ENCODE assay signal across 8 cellular contexts in genomic region chr17:35021520-35022380, GRCh38. TPM values are rescaled to one million over a fixed set of nuclear protein-coding genes. Genes with fewer than 3 reads are reported as not detected.
A peak's percentile ranks its signal among the peaks of the same experiment; 100 is the strongest.
DNase-seq lines count a peak whose midpoint lies in the region; ATAC-seq and TF ChIP-seq lines count a peak whose summit lies in the region.
"Had no signal": no experiment of that assay in that cellular context is flagged by ENCODE, and none has a peak within 500 bp of the region (broad histone marks: within the 10 kb centered on the region; RNA-seq: fewer than 3 reads in every experiment).

No MANE protein-coding gene starts in this region.

- TF ChIP-seq EP300 in stomach (IDR thresholded peaks at IDR 0.05): no peak

- no peak overlapping the region for H2AFZ ChIP-seq in Loucy (ENCODE audit: low read length)

- peak overlapping the region; percentile 60 for H3K9ac ChIP-seq in Loucy (ENCODE audit: low read depth, low read length, poor library complexity, severe bottlenecking)

- no peaks in the 10 kb centered on the region for H3K9me3 Mint-ChIP-seq in activated T-helper 17 cell treated with anti-CD3 and anti-CD28 coated beads, Interleukin-2, amount 50 U/mL, for 72 hours
- H3K9me3 Mint-ChIP-seq in immature natural killer cell: no peaks in the 10 kb centered on the region

- intact Hi-C loops in stomach (cut with DNase I; ENCODE audit: low total_unique reads): no loop called here

- H3K4me3 Mint-ChIP-seq in activated T-helper 17 cell treated with anti-CD3 and anti-CD28 coated beads, Interleukin-2, amount 50 U/mL, for 72 hours: peak overlapping the region; percentile 94
- H3K4me3 Mint-ChIP-seq in immature natural killer cell: peak overlapping the region in 3 of 5 donors; percentile 50 to 77 (median 53)

- WGBS in stomach, 5 donors: 78 to 91% (median 82%) methylated on average over 11 of the region's 11 CpGs

- H3K27me3 ChIP-seq in Loucy (ENCODE audit: insufficient read depth, low read length, poor library complexity, severe bottlenecking) (no peaks in the 10 kb centered on the region), stomach (no peaks in the 10 kb centered on the region)

- peaks cover 34% of the 10 kb centered on the region for H3K4me1 Mint-ChIP-seq in activated T-helper 17 cell treated with anti-CD3 and anti-CD28 coated beads, Interleukin-2, amount 50 U/mL, for 72 hours
- H3K4me1 Mint-ChIP-seq in immature natural killer cell: peaks cover 47 to 53% of the 10 kb centered on the region in 2 donors

- no peak for DNase-seq in immature natural killer cell
- DNase-seq in stomach: no peak
- no peak for DNase-seq in islet precursor cell
- DNase-seq in NCI-H774 (lab: John Stamatoyannopoulos, UW): no peak
- DNase-seq: NCI-H526 had no signal

- H3K4me3 ChIP-seq in Loucy (ENCODE audit: low read length, poor library complexity, severe bottlenecking): peak overlapping the region; percentile 65
- no peak overlapping the region for H3K4me3 ChIP-seq in stomach

- TF ChIP-seq CTCF in Loucy (conservative IDR thresholded peaks at IDR 0.05; ENCODE audit: low read length): no peak
- TF ChIP-seq CTCF in stomach (IDR thresholded peaks at IDR 0.05): no peak

- H3K36me3 ChIP-seq in Loucy (ENCODE audit: insufficient read depth, low read length) (peaks cover 6% of the 10 kb centered on the region; the same call in 1 of the 2 replicates), stomach (peaks cover 6 to 71% (median 60%) of the 10 kb centered on the region in 4 donors)

- peak overlapping the region; percentile 83 for H3K4me2 ChIP-seq in Loucy (ENCODE audit: low read depth, low read length, poor library complexity, severe bottlenecking)

- H3K27ac Mint-ChIP-seq in activated T-helper 17 cell treated with anti-CD3 and anti-CD28 coated beads, Interleukin-2, amount 50 U/mL, for 72 hours: peak overlapping the region; percentile 98
- peak overlapping the region; percentile 96 to 99 (median 99) for H3K27ac Mint-ChIP-seq in immature natural killer cell

- H3K27ac ChIP-seq in stomach: peak overlapping the region; percentile 14 to 82 (median 77)

- H3K4me1 ChIP-seq in Loucy (ENCODE audit: insufficient read depth, low read length, poor library complexity, severe bottlenecking) (peaks cover 14% of the 10 kb centered on the region), stomach (peaks cover 6 to 29% (median 18%) of the 10 kb centered on the region in 4 donors)

- no peaks in the 10 kb centered on the region for H3K27me3 Mint-ChIP-seq in activated T-helper 17 cell treated with anti-CD3 and anti-CD28 coated beads, Interleukin-2, amount 50 U/mL, for 72 hours
- H3K27me3 Mint-ChIP-seq in immature natural killer cell (ENCODE audit: low read depth in 3 of 3): peaks cover 0 to 10% (median 2%) of the 10 kb centered on the region in 3 donors

- no peak for TF ChIP-seq POLR2A in stomach (IDR thresholded peaks at IDR 0.05)

- no peaks in the 10 kb centered on the region for H3K9me3 ChIP-seq in Loucy (ENCODE audit: insufficient read depth, low read depth, low read length)
- H3K9me3 ChIP-seq in stomach: no peaks in the 10 kb centered on the region

- no peaks in the 10 kb centered on the region for H4K20me1 ChIP-seq in Loucy (ENCODE audit: insufficient read depth, low read length, poor library complexity, severe bottlenecking)

- H3K79me2 ChIP-seq in Loucy (ENCODE audit: insufficient read depth, low read length): no peaks in the 10 kb centered on the region

- H3F3A ChIP-seq in Loucy (ENCODE audit: low read depth): 0 out of 2 replicates have a peak, but pooled peaks cover 3% of the 10 kb centered on the region

- peaks cover 75% of the 10 kb centered on the region for H3K36me3 Mint-ChIP-seq in activated T-helper 17 cell treated with anti-CD3 and anti-CD28 coated beads, Interleukin-2, amount 50 U/mL, for 72 hours (ENCODE audit: low read depth)
- H3K36me3 Mint-ChIP-seq in immature natural killer cell: peaks cover 15 to 41% (median 16%) of the 10 kb centered on the region in 3 donors

- no peak for ATAC-seq in activated T-helper 17 cell treated with anti-CD3 and anti-CD28 coated beads, Interleukin-2, amount 50 U/mL, for 72 hours (replicated peaks)
- ATAC-seq in HG02973 (IDR thresholded peaks at IDR 0.05; ENCODE audit: unreplicated experiment): no peak

- H3K9me2 ChIP-seq in Loucy (replicated peaks; ENCODE audit: low read depth, low read length): no peaks in the 10 kb centered on the region

RNA-seq across cellular contexts. Expression of gene LIG3, which starts 41.4 kb away (rescaled TPM):
- 10 to 100 TPM; 52.9 to 54.3 TPM for total RNA-seq in activated T-helper 17 cell treated with anti-CD3 and anti-CD28 coated beads, Interleukin-2, amount 50 U/mL, for 72 hours
- polyA plus RNA-seq in immature natural killer cell (10 to 100 TPM in 2 of 3 donors, 1 to 10 TPM in 1; 8.6 to 24.5 (median 13.4) TPM), stomach (1 to 10 TPM; 4.7 to 7.8 (median 5.8) TPM)
- total RNA-seq in stomach: 100 to 1,000 TPM in 1 of 5 donors, 10 to 100 TPM in 4; 20.3 to 212 (median 39.5) TPM

RNA-seq across cellular contexts. Expression of gene RFFL, which starts 41.8 kb away (rescaled TPM):
- total RNA-seq in activated T-helper 17 cell treated with anti-CD3 and anti-CD28 coated beads, Interleukin-2, amount 50 U/mL, for 72 hours: 10 to 100 TPM; 32.9 to 51.1 TPM
- polyA plus RNA-seq in immature natural killer cell (10 to 100 TPM; 24.0 to 45.4 (median 34.0) TPM), stomach (10 to 100 TPM in 1 of 3 donors, 1 to 10 TPM in 2; 6.2 to 14.5 (median 7.2) TPM)
- total RNA-seq in stomach: 10 to 100 TPM; 10.7 to 31.0 (median 20.4) TPM
